ENCODE assay signal across 10 cellular contexts in the genomic region with DNA sequence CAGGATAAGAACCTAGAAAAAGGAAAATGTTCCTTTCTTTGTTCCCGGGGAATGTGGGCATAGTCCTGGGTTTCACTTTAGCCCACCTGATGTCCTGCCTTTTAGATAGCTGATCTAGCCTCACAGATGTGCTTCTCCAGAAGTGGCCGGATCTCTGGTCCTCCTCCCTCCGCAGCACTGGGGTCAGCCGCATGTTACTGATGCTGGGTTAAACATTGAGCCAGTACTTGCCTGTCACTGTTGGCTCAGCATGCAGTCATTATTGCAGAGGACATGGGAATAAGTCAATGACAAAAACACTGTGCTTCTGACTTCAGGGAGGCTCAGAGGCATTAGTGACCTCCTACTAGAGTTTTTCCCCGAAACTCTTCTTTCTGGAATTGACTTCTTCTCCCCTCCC. TPM values are rescaled to one million over a fixed set of nuclear protein-coding genes. Genes with fewer than 3 reads are reported as not detected.
DNase-seq lines count a peak whose midpoint lies in the region; ATAC-seq and TF ChIP-seq lines count a peak whose summit lies in the region.
"Had no signal": no experiment of that assay in that cellular context is flagged by ENCODE, and none has a peak within 500 bp of the region (broad histone marks: within the 10 kb centered on the region; RNA-seq: fewer than 3 reads in every experiment).

No MANE protein-coding gene starts in this region.

- no peak for ATAC-seq in naive thymus-derived CD4-positive, alpha-beta T cell
- no peak for ATAC-seq in HG03442 (IDR thresholded peaks at IDR 0.05; ENCODE audit: unreplicated experiment)

- H3K27ac ChIP-seq in coronary artery (peak overlapping the region; percentile 3 to 51), transverse colon (peak overlapping the region in 3 of 4 donors; percentile 2 to 47 (median 26))
- H3K27ac ChIP-seq in naive thymus-derived CD4-positive, alpha-beta T cell (ENCODE audit: low read depth, low read length) = peak overlapping the region; percentile 62

- TF ChIP-seq CTCF in coronary artery (IDR thresholded peaks at IDR 0.05) (no peak), transverse colon (IDR thresholded peaks at IDR 0.05) (no peak), foreskin fibroblast (IDR thresholded peaks at IDR 0.05; ENCODE audit: low read depth, low read length) (no peak)

- H3K4me1 ChIP-seq in naive thymus-derived CD4-positive, alpha-beta T cell (ENCODE audit: control insufficient read depth in 2 of 2, insufficient read depth in 2 of 2, low read length in 2 of 2) = peaks cover 75 to 81% of the 10 kb centered on the region in 2 donors
- peaks cover 7 to 47% (median 11%) of the 10 kb centered on the region in 4 donors for H3K4me1 ChIP-seq in transverse colon

- in situ Hi-C loops in transverse colon (cut with MboI; ENCODE audit: low pct_ligation_motif_present in 1 of 4, low pct_unique_long_range_greater_than_20kb in 1 of 4, low sequenced_read_pairs in 3 of 4) = no loop called here

- H3K4me3 Mint-ChIP-seq in naive thymus-derived CD4-positive, alpha-beta T cell = peak overlapping the region; percentile 15 to 93 (median 62)

- H3K9me3 ChIP-seq in naive thymus-derived CD4-positive, alpha-beta T cell (ENCODE audit: control insufficient read depth in 2 of 3, low read length in 3 of 3) = no peaks in the 10 kb centered on the region
- H3K9me3 ChIP-seq in transverse colon = no peaks in the 10 kb centered on the region

- H3K4me3 ChIP-seq in coronary artery (no peak overlapping the region), transverse colon (no peak overlapping the region), foreskin fibroblast (ENCODE audit: low read depth in 1 of 2, low read length in 2 of 2) (no peak overlapping the region)
- H3K4me3 ChIP-seq in naive thymus-derived CD4-positive, alpha-beta T cell (ENCODE audit: low read length) = no peak overlapping the region

- H3K36me3 Mint-ChIP-seq in naive thymus-derived CD4-positive, alpha-beta T cell = peaks cover 9 to 35% (median 21%) of the 10 kb centered on the region in 5 donors

- H3K27me3 Mint-ChIP-seq in naive thymus-derived CD4-positive, alpha-beta T cell = no peaks in the 10 kb centered on the region

- H3K9me3 Mint-ChIP-seq in naive thymus-derived CD4-positive, alpha-beta T cell = peaks cover 0 to 6% (median 0%) of the 10 kb centered on the region in 11 donors

- CTCF ChIA-PET in naive thymus-derived CD4-positive, alpha-beta T cell (lab: Charles Lee) = interaction anchor here (0.8 to 1.6 kb wide), 3 partner anchors 16 to 190 kb away, joined by 3 to 6 read pairs (median 4); no protein-coding TSS in a partner anchor

- H3K27ac Mint-ChIP-seq in naive thymus-derived CD4-positive, alpha-beta T cell = peak overlapping the region; percentile 79 to 96 (median 92)

- 79 to 80% methylated on average over 2 to 5 of the region's 5 CpGs for WGBS in transverse colon (ENCODE audit: low coverage in 1 of 2), 2 donors

- DNase-seq in activated naive CD4-positive, alpha-beta T cell treated with Interleukin-2 at 50 U/mL for 16 hours = peak; percentile 0
- no peak for DNase-seq in activated naive CD4-positive, alpha-beta T cell (lab: John Stamatoyannopoulos, UW)
- DNase-seq in coronary artery (ENCODE audit: low spot score) (peak; percentile 36), transverse colon (no peak), foreskin fibroblast (no peak)
- DNase-seq in naive thymus-derived CD4-positive, alpha-beta T cell = no peak
- DNase-seq in stimulated activated CD4-positive, alpha-beta T cell treated with anti-CD3 and anti-CD28 coated beads, Interleukin-2, amount 100 ng/mL, for 24 hours = no peak
- DNase-seq: NCI-H1417 treated with DMSO at 0.1 percent for 48 hours; stimulated activated naive CD4-positive, alpha-beta T cell had no signal

- TF ChIP-seq POLR2A in transverse colon (IDR thresholded peaks at IDR 0.05) = no peak

- H3K27me3 ChIP-seq in naive thymus-derived CD4-positive, alpha-beta T cell (ENCODE audit: control insufficient read depth in 2 of 2, insufficient read depth in 2 of 2, low read length in 2 of 2) = no peaks in the 10 kb centered on the region
- no peaks in the 10 kb centered on the region for H3K27me3 ChIP-seq in transverse colon

- H3K4me1 Mint-ChIP-seq in naive thymus-derived CD4-positive, alpha-beta T cell = peaks cover 72 to 100% (median 95%) of the 10 kb centered on the region in 7 donors

- no peak for TF ChIP-seq EP300 in transverse colon (IDR thresholded peaks at IDR 0.05; ENCODE audit: low read depth)

- peaks cover 0 to 23% (median 4%) of the 10 kb centered on the region in 3 experiments for H3K36me3 ChIP-seq in naive thymus-derived CD4-positive, alpha-beta T cell (ENCODE audit: control insufficient read depth in 2 of 3, insufficient read depth in 3 of 3, low read length in 3 of 3)
- H3K36me3 ChIP-seq in transverse colon = no peaks in the 10 kb centered on the region

- intact Hi-C loops in naive thymus-derived CD4-positive, alpha-beta T cell (cut with micrococcal nuclease) = no loop called here
- intact Hi-C loops in transverse colon (cut with DNase I; ENCODE audit: low total_unique reads) = no loop called here

- POLR2A ChIA-PET in naive thymus-derived CD4-positive, alpha-beta T cell (lab: Charles Lee) = interaction anchor here (1.2 to 1.7 kb wide), 6 partner anchors 11 to 189 kb away, joined by 3 to 8 read pairs (median 3); no protein-coding TSS in a partner anchor

RNA-seq across cellular contexts. Expression of a gene that starts 27.6 kb away (rescaled TPM):
- total RNA-seq in naive thymus-derived CD4-positive, alpha-beta T cell = 100 to 1,000 TPM in 4 of 5 experiments, 10 to 100 TPM in 1; 75.3 to 134 (median 109) TPM
- 10 to 100 TPM; 30.8 to 73.0 TPM for polyA plus RNA-seq in naive thymus-derived CD4-positive, alpha-beta T cell
- 10 to 100 TPM; 42.2 to 74.1 (median 59.9) TPM for total RNA-seq in transverse colon

Comparison
In these comparisons a context has a peak if more than half of its experiments do, and no peak if none do; other contexts are left out.
1. DNase-seq: peak in activated naive CD4-positive, alpha-beta T cell treated with Interleukin-2 at 50 U/mL for 16 hours (single experiment) and coronary artery (single experiment); none in activated naive CD4-positive, alpha-beta T cell (0 of 4), naive thymus-derived CD4-positive, alpha-beta T cell (0 of 9), transverse colon (single experiment), foreskin fibroblast (0 of 2) and stimulated activated CD4-positive, alpha-beta T cell treated with anti-CD3 and anti-CD28 coated beads, Interleukin-2, amount 100 ng/mL, for 24 hours (0 of 2).
2. Peak in every context shown above with its lines, with median percentiles within 50 percentile points of each other: H3K27ac ChIP-seq.